In genomic region chr7:151251328-151251925, GRCh38 we compare ENCODE assay signal across 8 cellular contexts. TPM values are rescaled to one million over a fixed set of nuclear protein-coding genes. Genes with fewer than 3 reads are reported as not detected.
A peak's percentile ranks its signal among the peaks of the same experiment; 100 is the strongest.
DNase-seq lines count a peak whose midpoint lies in the region; TF ChIP-seq lines count a peak whose summit lies in the region.

No MANE protein-coding gene starts in this region.

- peak overlapping the region; percentile 60 to 73 (median 66) for H3K4me3 ChIP-seq in BLaER1 treated with 17β-estradiol and CSF1 and Interleukin-3, amounts not matched to agents 10 nM and 100 nM
- peak overlapping the region; percentile 36 for H3K4me3 ChIP-seq in Jurkat, Clone E6-1 (ENCODE audit: low read length)
- H3K4me3 ChIP-seq in right atrium auricular region = peak overlapping the region; percentile 55 to 69
- H3K4me3 ChIP-seq in rectal smooth muscle tissue (ENCODE audit: low read length) = peak overlapping the region; percentile 62

- DNase-seq in Jurkat, Clone E6-1 (ENCODE audit: low read depth, low spot score) = peak; percentile 36
- peak; percentile 14 for DNase-seq in activated naive CD8-positive, alpha-beta T cell treated with anti-CD3 and anti-CD28 coated beads, Interleukin-2, amount 50 U/mL, for 16 hours (ENCODE audit: low read depth, low spot score)
- DNase-seq in right atrium auricular region (ENCODE audit: low spot score) (no peak), HT-29 (ENCODE audit: low spot score) (no peak), NOMO-1 (lab: John Stamatoyannopoulos, UW; ENCODE audit: unreplicated experiment in 2 of 2) (no peak)
- no peak for DNase-seq in activated CD4-positive, CD25-positive, alpha-beta regulatory T cell (lab: John Stamatoyannopoulos, UW)

- H4K20me1 ChIP-seq in BLaER1 treated with 17β-estradiol and CSF1 and Interleukin-3, amounts not matched to agents 10 nM and 100 nM = peaks cover 0 to 79% (median 46%) of the 10 kb centered on the region in 11 experiments; a peak in 18 of 22 replicates

- peaks cover 30 to 51% (median 44%) of the 10 kb centered on the region in 10 experiments for H3K4me1 ChIP-seq in BLaER1 treated with 17β-estradiol and CSF1 and Interleukin-3, amounts not matched to agents 10 nM and 100 nM
- H3K4me1 ChIP-seq in right atrium auricular region (peaks cover 0 to 73% of the 10 kb centered on the region in 2 donors), rectal smooth muscle tissue (ENCODE audit: control insufficient read depth, insufficient read depth, low read length) (peaks cover 36% of the 10 kb centered on the region)

- no peaks in the 10 kb centered on the region for H3K36me3 ChIP-seq in BLaER1 treated with 17β-estradiol and CSF1 and Interleukin-3, amounts not matched to agents 10 nM and 100 nM
- H3K36me3 ChIP-seq in right atrium auricular region = no peaks in the 10 kb centered on the region
- H3K36me3 ChIP-seq in rectal smooth muscle tissue (ENCODE audit: control insufficient read depth, insufficient read depth, low read length) = no peaks in the 10 kb centered on the region

- peak overlapping the region in 2 of 11 experiments; percentile 11 to 32; a peak in 1 of 22 replicates for H3K27ac ChIP-seq in BLaER1 treated with 17β-estradiol and CSF1 and Interleukin-3, amounts not matched to agents 10 nM and 100 nM
- H3K27ac ChIP-seq in right atrium auricular region (peak overlapping the region; percentile 89 to 97), rectal smooth muscle tissue (ENCODE audit: low read depth, low read length) (peak overlapping the region; percentile 79)

- H3K9me3 ChIP-seq in BLaER1 treated with 17β-estradiol and CSF1 and Interleukin-3, amounts not matched to agents 10 nM and 100 nM (replicated peaks in 1 of 11) = no peaks in the 10 kb centered on the region
- no peaks in the 10 kb centered on the region for H3K9me3 ChIP-seq in right atrium auricular region

- TF ChIP-seq CTCF in right atrium auricular region (IDR thresholded peaks at IDR 0.05) = peak in 1 of 2 donors; percentile 13

- H3K9ac ChIP-seq in BLaER1 treated with 17β-estradiol and CSF1 and Interleukin-3, amounts not matched to agents 10 nM and 100 nM = peak overlapping the region; percentile 31 to 72 (median 65); a peak in 21 of 22 replicates
- peak overlapping the region; percentile 38 for H3K9ac ChIP-seq in rectal smooth muscle tissue (ENCODE audit: low read length)

- H3K27me3 ChIP-seq in BLaER1 treated with 17β-estradiol and CSF1 and Interleukin-3, amounts not matched to agents 10 nM and 100 nM = peaks cover 90 to 100% (median 100%) of the 10 kb centered on the region in 11 experiments
- H3K27me3 ChIP-seq in right atrium auricular region (no peaks in the 10 kb centered on the region), rectal smooth muscle tissue (ENCODE audit: control insufficient read depth, insufficient read depth, low read length) (peaks cover 6% of the 10 kb centered on the region)

- H3K4me2 ChIP-seq in BLaER1 treated with 17β-estradiol and CSF1 and Interleukin-3, amounts not matched to agents 10 nM and 100 nM = peak overlapping the region; percentile 88 to 99 (median 94)

RNA-seq across cellular contexts. Expression of gene SMARCD3, which starts 2.9 kb away (rescaled TPM):
- polyA plus RNA-seq in Jurkat, Clone E6-1 (2012; ENCODE audit: insufficient read depth, insufficient read length) = 65.7 TPM
- total RNA-seq in right atrium auricular region = 100 to 1,000 TPM in 1 of 2 donors, 10 to 100 TPM in 1; 81.5 to 125 TPM
- total RNA-seq in HT-29 (2014; rRNA removed; shearing (Covaris generic)) = 1.1 and 1.3 TPM in 2 replicates

RNA-seq across cellular contexts. Expression of gene CHPF2, which starts 19.1 kb away (rescaled TPM):
- polyA plus RNA-seq in Jurkat, Clone E6-1 (2012; ENCODE audit: insufficient read depth, insufficient read length) = 15.8 TPM
- total RNA-seq in right atrium auricular region = 10 to 100 TPM; 24.7 to 38.1 TPM
- total RNA-seq in HT-29 (2014; rRNA removed; shearing (Covaris generic)) = 72.5 and 87.7 TPM in 2 replicates

RNA-seq across cellular contexts. Expression of gene ABCF2, which starts 24.4 kb away (rescaled TPM):
- 55.4 TPM for polyA plus RNA-seq in Jurkat, Clone E6-1 (2012; ENCODE audit: insufficient read depth, insufficient read length)
- 10 to 100 TPM; 29.7 to 38.6 TPM for total RNA-seq in right atrium auricular region
- total RNA-seq in HT-29 (2014; rRNA removed; shearing (Covaris generic)) = 80.2 and 82.5 TPM in 2 replicates

RNA-seq across cellular contexts. Expression of gene H2BK1, which starts 41.1 kb away (rescaled TPM):
- polyA plus RNA-seq in Jurkat, Clone E6-1 (2012; ENCODE audit: insufficient read depth, insufficient read length) = not detected
- not detected for total RNA-seq in right atrium auricular region
- not detected in 2 replicates for total RNA-seq in HT-29 (2014; rRNA removed; shearing (Covaris generic))

Comparison
In these comparisons a context has a peak if more than half of its experiments do, and no peak if none do; other contexts are left out.
1. DNase-seq: peak in Jurkat, Clone E6-1 (single experiment) and activated naive CD8-positive, alpha-beta T cell treated with anti-CD3 and anti-CD28 coated beads, Interleukin-2, amount 50 U/mL, for 16 hours (single experiment); none in right atrium auricular region (single experiment), HT-29 (single experiment), activated CD4-positive, CD25-positive, alpha-beta regulatory T cell (0 of 4) and NOMO-1 (0 of 2).
2. RNA of gene SMARCD3, which starts 2.9 kb away (total RNA-seq): 81.5 to 125 TPM in right atrium auricular region; 1.1 to 1.3 TPM in HT-29; every median in the first group is over 10 times any median in the second.
3. Peak in every context shown above with its lines, with median percentiles within 50 percentile points of each other: H3K4me3 ChIP-seq.